Comparison of ENCODE assay signal across 8 cellular contexts in the genomic region with DNA sequence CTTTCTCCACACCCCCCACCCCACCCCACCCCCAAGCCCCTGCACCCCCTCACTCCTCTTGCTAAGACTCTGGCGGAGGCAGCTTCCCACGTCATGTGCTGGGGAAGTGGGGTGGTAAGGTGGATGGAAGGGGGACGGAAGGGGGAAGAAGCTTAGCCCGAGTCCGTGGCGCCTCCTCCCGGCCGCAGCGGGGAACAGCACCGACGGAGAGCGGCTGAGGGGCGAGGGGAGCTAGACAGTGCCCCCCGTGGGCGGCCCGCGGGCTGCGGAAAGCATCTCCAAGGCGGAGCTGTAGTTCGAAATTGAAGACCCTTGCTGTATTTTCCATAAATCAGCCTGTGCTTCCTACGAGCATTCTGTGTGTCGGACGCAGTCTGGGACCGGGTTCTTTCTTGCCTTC. TPM values are rescaled to one million over a fixed set of nuclear protein-coding genes. Genes with fewer than 3 reads are reported as not detected.
DNase-seq lines count a peak whose midpoint lies in the region; ATAC-seq, FAIRE-seq and TF ChIP-seq lines count a peak whose summit lies in the region.

No MANE protein-coding gene starts in this region.

- no peak for FAIRE-seq in GM12891 (lab: Jason Lieb, UNC)

- no peaks in the 10 kb centered on the region for H4K20me1 ChIP-seq in neural progenitor cell (ENCODE audit: low read depth)

- peaks cover 21% of the 10 kb centered on the region for H3K4me1 Mint-ChIP-seq in neural progenitor cell

- H2AFZ ChIP-seq in neural progenitor cell (replicated peaks), result peak overlapping the region; percentile 73

- no peaks in the 10 kb centered on the region for H3K9me3 Mint-ChIP-seq in neural progenitor cell

- H3K9ac ChIP-seq in colonic mucosa (ENCODE audit: low read depth in 2 of 2, low read length in 2 of 2), result no peak overlapping the region
- no peak overlapping the region for H3K9ac ChIP-seq in neural progenitor cell

- peak overlapping the region; percentile 90 for H3K4me3 Mint-ChIP-seq in neural progenitor cell

- peak overlapping the region; percentile 75 for H3K4me2 ChIP-seq in neural progenitor cell

- H3K27ac Mint-ChIP-seq in neural progenitor cell, result no peak overlapping the region

- no peak for ATAC-seq in HG03520 (IDR thresholded peaks at IDR 0.05; ENCODE audit: unreplicated experiment)

- intact Hi-C loops in colonic mucosa (cut with DNase I), result no loop called here

- H3K4me1 ChIP-seq in colonic mucosa (no peaks in the 10 kb centered on the region), neural progenitor cell (peaks cover 7% of the 10 kb centered on the region)

- peak; percentile 88 for DNase-seq in DMS53 (lab: John Stamatoyannopoulos, UW)
- DNase-seq in H7, result peak; percentile 92
- no peak for DNase-seq in colonic mucosa
- peak; percentile 85 for DNase-seq in neural progenitor cell (ENCODE audit: low spot score)
- no peak for DNase-seq in GM12891 (ENCODE audit: insufficient read length, low spot score)
- DNase-seq in medulla oblongata (ENCODE audit: extremely low spot score), result no peak
- no peak for DNase-seq in A172 (ENCODE audit: low spot score)

- no peaks in the 10 kb centered on the region for H3F3A ChIP-seq in neural progenitor cell (ENCODE audit: low read depth)

- TF ChIP-seq POLR2A in GM12891 (IDR thresholded peaks at IDR 0.05; ENCODE audit: low read depth, low read length), result no peak

- H3K27me3 ChIP-seq in H7 (ENCODE audit: control insufficient read depth, insufficient read depth, low read length) (peaks cover 46% of the 10 kb centered on the region), colonic mucosa (peaks cover 4% of the 10 kb centered on the region), neural progenitor cell (peaks cover 73% of the 10 kb centered on the region)

- peaks cover 3% of the 10 kb centered on the region for H3K36me3 Mint-ChIP-seq in neural progenitor cell

- TF ChIP-seq CTCF in colonic mucosa (IDR thresholded peaks at IDR 0.05), result no peak
- peak; percentile 92 for TF ChIP-seq CTCF in neural progenitor cell (IDR thresholded peaks at IDR 0.05)

- no peaks in the 10 kb centered on the region for H3K36me3 ChIP-seq in H7 (replicated peaks; ENCODE audit: control insufficient read depth, insufficient read depth, low read length)
- H3K36me3 ChIP-seq in colonic mucosa, result no peaks in the 10 kb centered on the region
- no peaks in the 10 kb centered on the region for H3K36me3 ChIP-seq in neural progenitor cell

- H3K4me3 ChIP-seq in H7 (ENCODE audit: insufficient read depth, low read depth, low read length) (peak overlapping the region; percentile 78), colonic mucosa (peak overlapping the region; percentile 29), neural progenitor cell (peak overlapping the region; percentile 54)

- no peak overlapping the region for H3K27ac ChIP-seq in colonic mucosa
- no peak overlapping the region for H3K27ac ChIP-seq in neural progenitor cell

- H3K79me2 ChIP-seq in neural progenitor cell (ENCODE audit: low read depth), result no peaks in the 10 kb centered on the region

- H3K9me3 ChIP-seq in colonic mucosa, result no peaks in the 10 kb centered on the region
- no peaks in the 10 kb centered on the region for H3K9me3 ChIP-seq in neural progenitor cell (ENCODE audit: low read depth)

- peaks cover 19% of the 10 kb centered on the region for H3K27me3 Mint-ChIP-seq in neural progenitor cell (ENCODE audit: insufficient read depth, low read depth)

TF ChIP-seq in GM12891, 5 proteins besides CTCF, POLR2A, EP300 and RAD21:
- TF ChIP-seq POLR2AphosphoS5 (IDR thresholded peaks at IDR 0.05; ENCODE audit: low read depth, low read length) (no peak), TAF1 (IDR thresholded peaks at IDR 0.05; ENCODE audit: low read depth, low read length) (no peak)

RNA-seq across cellular contexts. Expression of gene GRIN2B, which starts 0.6 kb away (rescaled TPM):
- 0.10 and 1.00 TPM in 2 replicates for total RNA-seq in H7 (2014; rRNA removed; shearing (Covaris generic))
- total RNA-seq in colonic mucosa, result 1 to 10 TPM; 1.5 to 2.1 TPM
- total RNA-seq in neural progenitor cell (ENCODE audit: low replicate concordance), result 0.52 and 1.3 TPM in 2 replicates
- 0.01 TPM for polyA plus RNA-seq in GM12891 (2012; ENCODE audit: low read depth, missing spikeins)
- not detected in 2 replicates for total RNA-seq in A172 (2014; rRNA removed; shearing (Covaris generic))

Comparison
In these comparisons a context has a peak if more than half of its experiments do, and no peak if none do; other contexts are left out.
1. DNase-seq: peak in DMS53 (single experiment), H7 (single experiment) and neural progenitor cell (single experiment); none in colonic mucosa (single experiment), GM12891 (single experiment), medulla oblongata (single experiment) and A172 (single experiment).
2. Peak in every context shown above with its lines, with median percentiles within 50 percentile points of each other: H3K4me3 ChIP-seq.